Comparison of ENCODE assay signal across 9 cellular contexts in the genomic region with DNA sequence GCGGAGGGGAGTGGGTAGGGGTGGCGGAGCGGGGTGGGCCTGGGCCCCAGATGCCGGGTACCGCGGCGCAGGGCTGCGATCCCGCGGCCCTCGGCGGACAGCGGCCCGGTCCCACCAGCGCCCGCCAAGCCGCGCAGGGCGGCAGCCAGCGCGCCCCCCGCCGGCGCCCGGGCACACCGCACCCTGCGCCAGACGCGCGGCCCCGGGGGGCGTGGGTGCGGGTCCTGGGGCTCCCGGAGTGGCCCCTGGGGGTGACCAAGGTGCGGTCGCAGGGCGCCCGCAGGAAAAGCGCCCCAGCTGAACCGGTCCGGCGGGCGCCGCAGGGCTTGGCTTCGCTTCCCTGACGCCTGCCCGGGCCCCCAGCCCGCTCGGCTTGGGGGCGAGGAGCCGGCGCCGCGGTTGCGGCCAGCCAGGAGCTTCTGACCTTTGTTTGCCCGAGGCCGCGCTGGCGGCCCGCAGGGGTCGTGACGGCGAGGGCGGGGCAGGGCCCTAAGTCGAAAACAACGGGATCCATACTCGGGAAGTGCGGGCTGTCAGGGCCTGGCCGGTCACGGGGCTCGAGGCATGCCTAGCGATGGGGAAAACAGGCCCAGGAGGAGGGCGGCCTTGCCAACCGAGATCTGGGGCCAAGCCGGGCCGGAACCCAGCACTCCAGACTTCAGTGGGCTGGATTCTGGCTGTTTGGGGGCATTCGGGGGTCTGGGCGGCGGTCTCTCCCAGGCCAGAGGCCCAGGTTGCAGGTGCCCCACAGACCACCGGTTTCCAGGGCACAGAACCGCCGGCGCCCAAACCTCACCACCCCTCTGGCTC. TPM values are rescaled to one million over a fixed set of nuclear protein-coding genes. Genes with fewer than 3 reads are reported as not detected.
A peak's percentile ranks its signal among the peaks of the same experiment; 100 is the strongest.
DNase-seq lines count a peak whose midpoint lies in the region; ATAC-seq, FAIRE-seq and TF ChIP-seq lines count a peak whose summit lies in the region.
"Had no signal": no experiment of that assay in that cellular context is flagged by ENCODE, and none has a peak within 500 bp of the region (broad histone marks: within the 10 kb centered on the region; RNA-seq: fewer than 3 reads in every experiment).

No MANE protein-coding gene starts in this region.

- no peak for FAIRE-seq in urothelium cell line (lab: Jason Lieb, UNC)

- H3K4me3 Mint-ChIP-seq in memory B cell = peak overlapping the region; percentile 14

- H3K27me3 Mint-ChIP-seq in memory B cell = peaks cover 3% of the 10 kb centered on the region

- H3K27ac Mint-ChIP-seq in memory B cell = no peak overlapping the region

- peaks cover 3% of the 10 kb centered on the region for H3K36me3 Mint-ChIP-seq in memory B cell

- H3K4me1 Mint-ChIP-seq in memory B cell = peaks cover 6% of the 10 kb centered on the region

- H3K9me3 Mint-ChIP-seq in memory B cell = no peaks in the 10 kb centered on the region

- peak; percentile 23 for TF ChIP-seq CTCF in LNCAP (IDR thresholded peaks at IDR 0.05)

- ATAC-seq in GM21528 (IDR thresholded peaks at IDR 0.05; ENCODE audit: low FRiP score, unreplicated experiment) (peak; percentile 4), memory B cell (ENCODE audit: low read depth) (peak; percentile 57)

- DNase-seq in NCI-H1436 (lab: John Stamatoyannopoulos, UW) (peak; percentile 37), NCI-H1436 treated with DMSO at 0.1 percent for 48 hours (lab: John Stamatoyannopoulos, UW) (no peak), dermis blood vessel endothelial cell (peak; percentile 41), memory B cell (ENCODE audit: low spot score in 2 of 2) (no peak), urothelium cell line (ENCODE audit: low spot score) (peak; percentile 75), SIG-M5 (lab: John Stamatoyannopoulos, UW) (no peak)

RNA-seq across cellular contexts. Expression of a gene that starts 0.6 kb away (rescaled TPM):
- 11.6 and 13.8 TPM in 2 replicates for total RNA-seq in dermis blood vessel endothelial cell

RNA-seq across cellular contexts. Expression of a gene that starts 5.5 kb away (rescaled TPM):
- not detected in 2 replicates for total RNA-seq in dermis blood vessel endothelial cell
- total RNA-seq: adrenal gland had no signal

RNA-seq across cellular contexts. Expression of a gene that starts 52.4 kb away (rescaled TPM):
- total RNA-seq in dermis blood vessel endothelial cell = 0.17 and 0.33 TPM in 2 replicates

Comparison
In these comparisons a context has a peak if more than half of its experiments do, and no peak if none do; other contexts are left out.
1. DNase-seq: peak in NCI-H1436 (single experiment), dermis blood vessel endothelial cell (single experiment) and urothelium cell line (single experiment); none in NCI-H1436 treated with DMSO at 0.1 percent for 48 hours (single experiment), memory B cell (0 of 2) and SIG-M5 (single experiment).